23 cellular contexts compared by ENCODE assay signal in the genomic region with DNA sequence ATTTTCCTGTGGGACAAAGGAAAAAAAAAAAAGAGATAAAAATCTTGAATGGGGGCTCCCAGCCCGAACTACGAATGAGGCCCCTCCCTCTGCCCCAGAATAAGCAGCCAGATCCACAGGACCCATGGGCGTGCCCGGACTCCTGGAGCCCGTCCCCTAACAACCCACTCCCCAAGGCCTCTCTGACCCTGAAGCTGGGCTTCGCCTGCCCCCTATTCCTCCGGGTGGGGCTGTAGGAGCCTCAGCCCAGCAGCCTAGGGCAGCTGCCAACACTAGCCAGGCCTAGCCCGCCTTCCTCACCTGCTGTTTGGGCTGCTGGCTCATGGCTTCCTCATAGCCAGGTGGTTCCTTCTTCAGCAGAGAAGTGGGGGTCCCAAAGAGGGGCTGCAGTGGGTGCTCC. TPM values are rescaled to one million over a fixed set of nuclear protein-coding genes. Genes with fewer than 3 reads are reported as not detected.
DNase-seq lines count a peak whose midpoint lies in the region; ATAC-seq, FAIRE-seq and TF ChIP-seq lines count a peak whose summit lies in the region.
"Had no signal": no experiment of that assay in that cellular context is flagged by ENCODE, and none has a peak within 500 bp of the region (broad histone marks: within the 10 kb centered on the region; RNA-seq: fewer than 3 reads in every experiment).

No MANE protein-coding gene starts in this region.

- no peak overlapping the region for H3K9ac ChIP-seq in H1 (replicated peaks in 1 of 4; ENCODE audit: extremely low read depth in 1 of 4, low read depth in 3 of 4, low read length in 3 of 4)
- H3K9ac ChIP-seq: GM23248 had no signal

- H2BK12ac ChIP-seq in H1 (ENCODE audit: low read depth, low read length): no peak overlapping the region

- no peaks in the 10 kb centered on the region for H3K23me2 ChIP-seq in H1 (ENCODE audit: low read depth, low read length)

- no peak for TF ChIP-seq POLR2A in H1 (IDR thresholded peaks at IDR 0.05; ENCODE audit: control extremely low read depth in 1 of 2, low read depth in 2 of 2, low read length in 2 of 2)

- H3K4ac ChIP-seq in H1 (replicated peaks; ENCODE audit: insufficient read length, low read depth, low read length): no peak overlapping the region

- H3K4me3 ChIP-seq in H7 (ENCODE audit: insufficient read depth, low read depth, low read length) (no peak overlapping the region), H1 (ENCODE audit: extremely low read depth in 1 of 4, insufficient read depth in 2 of 4, low read depth in 3 of 4, low read length in 4 of 4) (no peak overlapping the region), tibial artery (no peak overlapping the region)
- H3K4me3 ChIP-seq: GM23248, heart right ventricle, thoracic aorta had no signal

- H3K4me2 ChIP-seq in H1 (ENCODE audit: insufficient read depth in 1 of 2, low read depth in 2 of 2, low read length in 2 of 2): no peak overlapping the region

- TF ChIP-seq CTCF in H1 (IDR thresholded peaks at IDR 0.05; ENCODE audit: control extremely low read depth in 1 of 3, insufficient read depth in 1 of 3, low read depth in 1 of 3, low read length in 3 of 3): no peak
- TF ChIP-seq CTCF in tibial artery (IDR thresholded peaks at IDR 0.05): no peak

- peaks cover 13% of the 10 kb centered on the region for H3K36me3 ChIP-seq in H7 (replicated peaks; ENCODE audit: control insufficient read depth, insufficient read depth, low read length)
- H3K36me3 ChIP-seq in H1 (ENCODE audit: control insufficient read depth in 2 of 4, insufficient read depth in 4 of 4, low read length in 3 of 4): peaks cover 7 to 22% (median 14%) of the 10 kb centered on the region in 4 experiments; a peak in 6 of 8 replicates
- peaks cover 54 to 80% (median 68%) of the 10 kb centered on the region in 3 donors for H3K36me3 ChIP-seq in tibial artery

- H3K23ac ChIP-seq in H1 (ENCODE audit: insufficient read length): no peak overlapping the region

- 95% methylated on average over 6 of the region's 8 CpGs; no CpG with 5 or more reads in 1 of the 2 experiments for WGBS in H1 (ENCODE audit: extremely low coverage in 1 of 2, insufficient coverage in 1 of 2, insufficient read length in 1 of 2, insufficient replicate concordance in 2 of 2, low coverage in 1 of 2, low lambda C conversion rate in 2 of 2, missing lambda C conversion rate in 1 of 2), 2 experiments

- H3K9me3 ChIP-seq in H1 (ENCODE audit: insufficient read depth in 2 of 2, low read depth in 1 of 2, low read length in 1 of 2) (no peaks in the 10 kb centered on the region), tibial artery (no peaks in the 10 kb centered on the region)
- H3K9me3 ChIP-seq: heart right ventricle, thoracic aorta had no signal

- H3K27ac Mint-ChIP-seq in activated naive CD4-positive, alpha-beta T cell treated with anti-CD3 and anti-CD28 coated beads, Interleukin-2, amount 50 U/mL, for 72 hours: peak overlapping the region; percentile 76 to 81
- peak overlapping the region; percentile 96 for H3K27ac Mint-ChIP-seq in stimulated activated effector memory CD8-positive, alpha-beta T cell treated with anti-CD3 and anti-CD28 coated beads, Interleukin-12 subunit alpha, Interleukin-12 subunit beta, amount 100 ng/mL, for 72 hours

- H4K20me1 ChIP-seq in H1 (replicated peaks in 1 of 2; ENCODE audit: control insufficient read depth in 1 of 2, insufficient read depth in 2 of 2, low read length in 2 of 2): peaks cover 0 to 3% of the 10 kb centered on the region in 2 experiments

- H3K79me2 ChIP-seq in H1 (ENCODE audit: control insufficient read depth in 1 of 2, insufficient read depth in 2 of 2, low read length in 2 of 2): no peaks in the 10 kb centered on the region

- no peak overlapping the region for H3K4me3 Mint-ChIP-seq in stimulated activated effector memory CD8-positive, alpha-beta T cell treated with anti-CD3 and anti-CD28 coated beads, Interleukin-12 subunit alpha, Interleukin-12 subunit beta, amount 100 ng/mL, for 72 hours

- no peak overlapping the region for H2AK5ac ChIP-seq in H1 (ENCODE audit: low read depth, low read length)

- H2BK120ac ChIP-seq in H1 (replicated peaks; ENCODE audit: low read depth, low read length): no peak overlapping the region

- no peaks in the 10 kb centered on the region for H3K79me1 ChIP-seq in H1 (ENCODE audit: low read depth, low read length)

- no peak for FAIRE-seq in H1 (lab: Jason Lieb, UNC)
- FAIRE-seq: small intestine had no signal

- POLR2A ChIA-PET in H1 (lab: Charles Lee; ENCODE audit: partially characterized antibody): interaction anchor here (2.0 kb wide), 1 partner anchor 9 kb away, joined by 8 read pairs; no protein-coding TSS in a partner anchor

- 0 out of 2 replicates have a peak overlapping the region, but pooled peaks have one; percentile 40 for H4K8ac ChIP-seq in H1 (ENCODE audit: extremely low read depth, insufficient read depth, low read length)

- no peak overlapping the region for H4K5ac ChIP-seq in H1 (ENCODE audit: insufficient read length, low read depth, low read length)

- CTCF ChIA-PET in H1 (lab: Charles Lee; ENCODE audit: partially characterized antibody): interaction anchor here (0.6 to 1.0 kb wide), 5 partner anchors 13 to 1121 kb away, joined by 3 to 5 read pairs (median 3); no protein-coding TSS in a partner anchor

- no peak overlapping the region for H2BK20ac ChIP-seq in H1 (ENCODE audit: low read length)

- no peaks in the 10 kb centered on the region for H3K9me3 Mint-ChIP-seq in activated naive CD4-positive, alpha-beta T cell treated with anti-CD3 and anti-CD28 coated beads, Interleukin-2, amount 50 U/mL, for 72 hours
- H3K9me3 Mint-ChIP-seq in stimulated activated effector memory CD8-positive, alpha-beta T cell treated with anti-CD3 and anti-CD28 coated beads, Interleukin-12 subunit alpha, Interleukin-12 subunit beta, amount 100 ng/mL, for 72 hours: no peaks in the 10 kb centered on the region

- no peak for DNase-seq in activated naive CD4-positive, alpha-beta T cell treated with anti-CD3 and anti-CD28 coated beads, Interleukin-2, amount 50 U/mL, for 72 hours (ENCODE audit: low spot score in 2 of 2)
- no peak for DNase-seq in activated naive CD4-positive, alpha-beta T cell (lab: John Stamatoyannopoulos, UW)
- peak; percentile 50 for DNase-seq in H7
- DNase-seq in H1 (ENCODE audit: low read depth in 1 of 2, low spot score in 2 of 2): no peak
- DNase-seq in stimulated activated effector memory CD8-positive, alpha-beta T cell treated with anti-CD3 and anti-CD28 coated beads, Interleukin-12 subunit alpha, Interleukin-12 subunit beta, amount 100 ng/mL, for 72 hours (ENCODE audit: low spot score in 2 of 2): no peak
- DNase-seq in tibial artery: no peak
- DNase-seq in NCI-H1105 treated with DMSO at 0.1 percent for 48 hours (lab: John Stamatoyannopoulos, UW): no peak
- DNase-seq: ACHN; activated CD4-positive, alpha-beta T cell treated with anti-CD3 and anti-CD28 coated beads, Interleukin-2, amount 50 U/mL, for 1 hour; DMS 273 treated with DMSO at 0.1 percent for 48 hours; effector CD4-positive, alpha-beta T cell; GM23248; heart right ventricle; KG1; NCI-H146; NCI-H524; small intestine; stimulated activated CD4-positive, alpha-beta T cell treated with anti-CD3 and anti-CD28 coated beads, Interleukin-2, amount 100 ng/mL, for 24 hours; stimulated activated naive CD8-positive, alpha-beta T cell treated with anti-CD3 and anti-CD28 coated beads, Interleukin-15, Interleukin-2, amounts not matched to agents 100 U/mL and 50 U/mL, for 24 hours had no signal

- H3K27me3 ChIP-seq in H7 (ENCODE audit: control insufficient read depth, insufficient read depth, low read length) (no peaks in the 10 kb centered on the region), H1 (replicated peaks in 1 of 4; ENCODE audit: control insufficient read depth in 3 of 4, extremely low read depth in 1 of 4, insufficient read depth in 3 of 4, low read length in 3 of 4) (no peaks in the 10 kb centered on the region), tibial artery (no peaks in the 10 kb centered on the region)
- H3K27me3 ChIP-seq: heart right ventricle had no signal

- H3K36me3 Mint-ChIP-seq in activated naive CD4-positive, alpha-beta T cell treated with anti-CD3 and anti-CD28 coated beads, Interleukin-2, amount 50 U/mL, for 72 hours: peaks cover 0 to 19% of the 10 kb centered on the region in 2 donors
- peaks cover 90% of the 10 kb centered on the region for H3K36me3 Mint-ChIP-seq in stimulated activated effector memory CD8-positive, alpha-beta T cell treated with anti-CD3 and anti-CD28 coated beads, Interleukin-12 subunit alpha, Interleukin-12 subunit beta, amount 100 ng/mL, for 72 hours

- H3K27ac ChIP-seq in H1 (ENCODE audit: low read depth, low read length) (no peak overlapping the region), tibial artery (no peak overlapping the region)
- H3K27ac ChIP-seq: C4-2B, GM23248, heart right ventricle, VCaP had no signal

- no peak overlapping the region; the same call in 1 of the 2 replicates for H2BK5ac ChIP-seq in H1 (ENCODE audit: low read depth, low read length)

- no peak overlapping the region for H2AFZ ChIP-seq in H1 (ENCODE audit: low read length)
- H2AFZ ChIP-seq: GM23248 had no signal

- H2BK15ac ChIP-seq in H1 (ENCODE audit: low read length): no peak overlapping the region

- H3K56ac ChIP-seq in H1 (replicated peaks; ENCODE audit: insufficient read length, low read depth, low read length): no peak overlapping the region

- intact Hi-C loops in tibial artery (cut with DNase I; ENCODE audit: low total_unique reads): no loop called here

- no peak overlapping the region for H4K91ac ChIP-seq in H1 (replicated peaks; ENCODE audit: insufficient read length, low read length)

- no peak overlapping the region for H3K14ac ChIP-seq in H1 (ENCODE audit: insufficient read length)

- no peak overlapping the region for H3K18ac ChIP-seq in H1 (ENCODE audit: extremely low read depth, low read length)

- no peak for ATAC-seq in activated naive CD4-positive, alpha-beta T cell treated with anti-CD3 and anti-CD28 coated beads, Interleukin-2, amount 50 U/mL, for 72 hours
- ATAC-seq in stimulated activated effector memory CD8-positive, alpha-beta T cell treated with anti-CD3 and anti-CD28 coated beads, Interleukin-12 subunit alpha, Interleukin-12 subunit beta, amount 100 ng/mL, for 72 hours: no peak
- ATAC-seq in HG02678 (IDR thresholded peaks at IDR 0.05; ENCODE audit: unreplicated experiment): no peak
- ATAC-seq: heart right ventricle; stimulated activated naive CD8-positive, alpha-beta T cell treated with anti-CD3 and anti-CD28 coated beads, Interleukin-15, Interleukin-2, amounts not matched to agents 100 U/mL and 50 U/mL, for 24 hours had no signal

- no peak for TF ChIP-seq EP300 in H1 (IDR thresholded peaks at IDR 0.05; ENCODE audit: borderline replicate concordance in 1 of 2, low read depth in 2 of 2, low read length in 2 of 2)

- peaks cover 41% of the 10 kb centered on the region for H3K4me1 Mint-ChIP-seq in stimulated activated effector memory CD8-positive, alpha-beta T cell treated with anti-CD3 and anti-CD28 coated beads, Interleukin-12 subunit alpha, Interleukin-12 subunit beta, amount 100 ng/mL, for 72 hours

- no peak for TF ChIP-seq RAD21 in H1 (IDR thresholded peaks at IDR 0.05 in 1 of 2, conservative IDR thresholded peaks at IDR 0.05 in 1 of 2; ENCODE audit: low read depth in 2 of 2, low read length in 2 of 2)

- no peaks in the 10 kb centered on the region; a peak in 1 of 7 replicates for H3K4me1 ChIP-seq in H1 (replicated peaks in 1 of 4; ENCODE audit: control insufficient read depth in 3 of 4, insufficient read depth in 4 of 4, low read length in 3 of 4)
- no peaks in the 10 kb centered on the region for H3K4me1 ChIP-seq in tibial artery

RNA-seq across cellular contexts. Expression of gene SGSM3, which starts 46.6 kb away (rescaled TPM):
- total RNA-seq in activated naive CD4-positive, alpha-beta T cell treated with anti-CD3 and anti-CD28 coated beads, Interleukin-2, amount 50 U/mL, for 72 hours: 10 to 100 TPM; 31.8 to 50.2 TPM
- 75.9 and 113 TPM in 2 replicates for total RNA-seq in H7 (2014; rRNA removed; shearing (Covaris generic))
- 51.5 and 53.8 TPM in 2 replicates for total RNA-seq in H1 (2021; fragmentation: NEBNext Ultra II Directional; extraction: Animal tissue kit (Norgen Biotek cat#: 25700))
- polyA plus RNA-seq in H1 (2011; rRNA removed): 59.5 and 94.8 TPM in 2 replicates
- 80.8 TPM for polyA plus RNA-seq in H1 (2011; cell fraction: cytosol; rRNA removed)
- polyA plus RNA-seq in H1 (2011; cell fraction: nucleus; rRNA removed): 475 TPM
- 44.2 to 80.3 TPM (median 66.4 TPM) in 4 replicates for polyA plus RNA-seq in H1 (2012, experiment 1 of 2)
- 45.6 TPM for polyA plus RNA-seq in H1 (2012, experiment 2 of 2)
- 34.8 TPM for polyA plus RNA-seq in H1 (2013, experiment 1 of 2)
- 32.9 TPM for polyA plus RNA-seq in H1 (2013, experiment 2 of 2)
- polyA minus RNA-seq in H1 (2011; rRNA and poly(A)+ RNA removed): 30.5 and 31.3 TPM in 2 replicates
- polyA minus RNA-seq in H1 (2011; cell fraction: cytosol; rRNA and poly(A)+ RNA removed): 37.9 TPM
- polyA minus RNA-seq in H1 (2011; cell fraction: nucleus; rRNA and poly(A)+ RNA removed): 83.9 TPM
